8 cellular contexts compared by ENCODE assay signal in the genomic region with DNA sequence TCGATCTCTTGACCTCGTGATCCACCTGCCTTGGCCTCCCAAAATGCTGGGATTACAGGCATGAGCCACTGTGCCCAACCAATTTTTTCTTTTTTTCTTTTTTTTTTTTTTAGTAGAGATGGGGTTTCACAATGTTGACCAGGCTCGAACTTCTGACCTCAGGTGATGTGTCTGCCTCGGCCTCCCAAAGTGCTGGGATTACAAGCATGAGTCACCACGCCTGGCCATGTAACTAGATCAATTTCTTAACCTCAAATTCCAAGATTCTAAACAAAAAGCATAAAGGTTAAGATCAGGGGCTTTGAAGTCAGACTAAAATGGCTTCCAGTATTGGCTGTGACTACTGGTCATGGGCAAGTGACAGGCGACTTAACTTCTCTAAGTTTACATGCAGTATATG. TPM values are rescaled to one million over a fixed set of nuclear protein-coding genes. Genes with fewer than 3 reads are reported as not detected.
DNase-seq lines count a peak whose midpoint lies in the region; ATAC-seq, FAIRE-seq and TF ChIP-seq lines count a peak whose summit lies in the region.
"Not testable (repeated sequence)": the region's sequence is repeated elsewhere in the genome, so short reads cannot be mapped to it uniquely, and the experiment has no call there.

No MANE protein-coding gene starts in this region.

- peak; percentile 36 for FAIRE-seq in H54 (lab: Jason Lieb, UNC)
- not testable (repeated sequence) for FAIRE-seq in RCC 7860 (lab: Jason Lieb, UNC); HepG2 (lab: Jason Lieb, UNC)

- H4K5ac ChIP-seq in IMR-90 (ENCODE audit: low read depth, low read length) = not testable (repeated sequence)

- not testable (repeated sequence) for H2AK9ac ChIP-seq in IMR-90 (replicated peaks; ENCODE audit: low read depth, low read length, poor library complexity)

- H3K56ac ChIP-seq in IMR-90 (ENCODE audit: extremely low read depth, insufficient read depth, low read length) = not testable (repeated sequence)

- not testable (repeated sequence) for H3K27ac ChIP-seq in IMR-90 (ENCODE audit: insufficient read depth, low read length); HepG2 (ENCODE audit: extremely low read length, insufficient read depth, low read length)

- WGBS in IMR-90 (ENCODE audit: extremely low coverage in 2 of 2, insufficient read length in 1 of 2), 2 experiments = no CpG with 5 or more reads among the region's 6 CpGs
- WGBS in HepG2 (ENCODE audit: low lambda C conversion rate) = 74% methylated on average over 6 of the region's 6 CpGs

- not testable (repeated sequence) for H3K9ac ChIP-seq in IMR-90 (ENCODE audit: low read depth, low read length); HepG2 (ENCODE audit: insufficient read depth, low read depth, low read length)

- BruUV-seq in IMR-90 (replicated peaks; lab: Mats Ljungman, UMichigan); HepG2 (replicated peaks; lab: Mats Ljungman, UMichigan): not testable (repeated sequence)

- H4K91ac ChIP-seq in IMR-90 (ENCODE audit: insufficient read depth, low read depth, low read length) = not testable (repeated sequence)

- H3K79me2 ChIP-seq in HepG2 (ENCODE audit: insufficient read depth, low read length) = not testable (repeated sequence)

- dilution Hi-C loops in IMR-90 (cut with HindIII; ENCODE audit: low sequenced_read_pairs, unreplicated experiment) = not testable (repeated sequence)

- not testable (repeated sequence) for H3K23ac ChIP-seq in IMR-90 (ENCODE audit: low read depth, low read length)

- not testable (repeated sequence) for TF ChIP-seq CTCF in AG10803 (conservative IDR thresholded peaks at IDR 0.05; ENCODE audit: low read length); IMR-90 (conservative IDR thresholded peaks at IDR 0.05; ENCODE audit: low read depth, low read length); fibroblast of mammary gland (conservative IDR thresholded peaks at IDR 0.05; ENCODE audit: control insufficient read depth, insufficient read depth, low read depth, low read length); HepG2 (CRISPR knock-in tag; IDR thresholded peaks at IDR 0.05); retinal pigment epithelial cell (conservative IDR thresholded peaks at IDR 0.05; ENCODE audit: low read depth, low read length)

- not testable (repeated sequence) for H3K9me3 ChIP-seq in IMR-90 (ENCODE audit: control insufficient read depth, insufficient read depth, low read length); HepG2 (ENCODE audit: low read length)

- not testable (repeated sequence) for H2BK15ac ChIP-seq in IMR-90 (ENCODE audit: low read depth, low read length)

- not testable (repeated sequence) for H3K4ac ChIP-seq in IMR-90 (ENCODE audit: low read depth, low read length)

- TF ChIP-seq RAD21 in IMR-90 (IDR thresholded peaks at IDR 0.05; ENCODE audit: low read length); HepG2 (CRISPR knock-in tag; IDR thresholded peaks at IDR 0.05): not testable (repeated sequence)

- H3K27me3 ChIP-seq in IMR-90 (ENCODE audit: control insufficient read depth, insufficient read depth, low read length); HepG2 (ENCODE audit: control insufficient read depth in 1 of 2, insufficient read depth in 2 of 2, low read length in 2 of 2): not testable (repeated sequence)

- H3K4me2 ChIP-seq in IMR-90 (ENCODE audit: low read depth, low read length); HepG2 (ENCODE audit: low read depth, low read length): not testable (repeated sequence)

- intact Hi-C loops in IMR-90 (cut with micrococcal nuclease); HepG2 (cut with micrococcal nuclease; ENCODE audit: unreplicated experiment): not testable (repeated sequence)

- H2AK5ac ChIP-seq in IMR-90 (ENCODE audit: low read depth, low read length) = not testable (repeated sequence)

- not testable (repeated sequence) for H3K79me1 ChIP-seq in IMR-90 (ENCODE audit: low read depth in 1 of 2, low read length in 2 of 2)

- not testable (repeated sequence) for H2BK120ac ChIP-seq in IMR-90 (ENCODE audit: low read depth, low read length)

- peak; percentile 3 for DNase-seq in AG10803 (ENCODE audit: low read depth)
- not testable (repeated sequence) for DNase-seq in H54 (ENCODE audit: insufficient read length, low spot score); HepG2 (ENCODE audit: low spot score)
- peak; percentile 8 for DNase-seq in IMR-90
- DNase-seq in RCC 7860 (ENCODE audit: low spot score) = peak; percentile 32
- DNase-seq in astrocyte of the hippocampus (ENCODE audit: low read depth, low spot score) = peak; percentile 12
- DNase-seq in fibroblast of mammary gland (ENCODE audit: low read depth) = peak; percentile 44
- DNase-seq in retinal pigment epithelial cell (ENCODE audit: low read depth) = peak; percentile 5

- not testable (repeated sequence) for H3K14ac ChIP-seq in IMR-90 (replicated peaks; ENCODE audit: low read depth, low read length)

- not testable (repeated sequence) for ATAC-seq in IMR-90 (ENCODE audit: low read depth); HepG2

- not testable (repeated sequence) for H3K4me1 ChIP-seq in IMR-90 (ENCODE audit: control insufficient read depth, insufficient read depth, low read length); HepG2 (ENCODE audit: insufficient read depth, low read length)

- H2BK20ac ChIP-seq in IMR-90 (ENCODE audit: low read depth, low read length) = not testable (repeated sequence)

- H3K18ac ChIP-seq in IMR-90 (ENCODE audit: low read depth, low read length) = not testable (repeated sequence)

- in situ Hi-C loops in IMR-90 (cut with MboI; ENCODE audit: low sequenced_read_pairs); HepG2 (cut with HindIII; ENCODE audit: extremely low pct_ligation_motif_present, low pct_unique_long_range_greater_than_20kb): not testable (repeated sequence)

- H3K36me3 ChIP-seq in IMR-90 (ENCODE audit: control insufficient read depth, insufficient read depth, low read length) (peaks cover 22% of the 10 kb centered on the region), HepG2 (replicated peaks in 1 of 2; ENCODE audit: control insufficient read depth in 1 of 2, insufficient read depth in 2 of 2, low read length in 2 of 2) (peaks cover 4 to 25% of the 10 kb centered on the region in 2 experiments; a peak in 4 of 5 replicates)

- not testable (repeated sequence) for TF ChIP-seq POLR2A in H54 (IDR thresholded peaks at IDR 0.05; ENCODE audit: low read depth, low read length); IMR-90 (IDR thresholded peaks at IDR 0.05; ENCODE audit: low read depth, low read length); HepG2 (IDR thresholded peaks at IDR 0.05; ENCODE audit: insufficient read depth in 1 of 2, low read depth in 2 of 2, low read length in 2 of 2)

- CTCF ChIA-PET in IMR-90 (lab: Yijun Ruan, JAX); HepG2 (lab: Yijun Ruan, JAX; ENCODE audit: low intra/inter-chr PET ratio, low total read pairs): not testable (repeated sequence)

- not testable (repeated sequence) for H3K4me3 ChIP-seq in AG10803 (ENCODE audit: low read length); IMR-90 (ENCODE audit: insufficient read depth, low read depth, low read length); fibroblast of mammary gland (ENCODE audit: control insufficient read depth, low read depth, low read length); HepG2 (replicated peaks in 1 of 3; ENCODE audit: insufficient read depth in 1 of 3, low read depth in 2 of 3, low read length in 3 of 3); retinal pigment epithelial cell (ENCODE audit: low read length)

- H3K9me1 ChIP-seq in IMR-90 (ENCODE audit: insufficient read depth, low read length) = not testable (repeated sequence)

- not testable (repeated sequence) for TF ChIP-seq EP300 in HepG2 (IDR thresholded peaks at IDR 0.05; ENCODE audit: low read depth in 2 of 2, low read length in 2 of 2); HepG2 (CRISPR knock-in tag; IDR thresholded peaks at IDR 0.05; ENCODE audit: borderline replicate concordance)

- H4K8ac ChIP-seq in IMR-90 (ENCODE audit: low read depth in 2 of 2, low read length in 2 of 2) = not testable (repeated sequence)

- H2BK5ac ChIP-seq in IMR-90 (ENCODE audit: low read depth, low read length, poor library complexity, severe bottlenecking) = not testable (repeated sequence)

- H4K20me1 ChIP-seq in IMR-90 (ENCODE audit: insufficient read depth, low read length); HepG2 (ENCODE audit: insufficient read depth, low read length): not testable (repeated sequence)

- POLR2A ChIA-PET in IMR-90 (lab: Charles Lee; ENCODE audit: unreplicated experiment); HepG2 (lab: Yijun Ruan, JAX): not testable (repeated sequence)

- not testable (repeated sequence) for H2AFZ ChIP-seq in IMR-90 (replicated peaks; ENCODE audit: low read length, poor library complexity); HepG2 (ENCODE audit: low read length)

RNA-seq across cellular contexts. Expression of a gene that starts 58.5 kb away (rescaled TPM):
- total RNA-seq in IMR-90 (2012; rRNA removed) = 3.2 and 5.6 TPM in 2 replicates
- polyA plus RNA-seq in IMR-90 (2012; rRNA removed) = 2.4 and 2.5 TPM in 2 replicates
- 0.63 and 0.71 TPM in 2 replicates for polyA plus RNA-seq in IMR-90 (2012; cell fraction: cytosol; rRNA removed)
- polyA plus RNA-seq in IMR-90 (2012; cell fraction: nucleus; rRNA removed; ENCODE audit: low replicate concordance) = 1.9 and 10.8 TPM in 2 replicates
- 7.4 and 8.1 TPM in 2 replicates for total RNA-seq in HepG2 (2016; rRNA removed; fragmentation: Illumina TruSeq; extraction: Trizol)
- 10.3 and 10.5 TPM in 2 replicates for total RNA-seq in HepG2 (2016; cell fraction: cytosol; rRNA removed; fragmentation: Illumina TruSeq; extraction: Trizol; ENCODE audit: low read depth)
- 5.8 and 7.2 TPM in 2 replicates for total RNA-seq in HepG2 (2016; cell fraction: insoluble cytoplasmic fraction; rRNA removed; fragmentation: Illumina TruSeq; extraction: Trizol)
- 6.2 and 6.4 TPM in 2 replicates for total RNA-seq in HepG2 (2016; cell fraction: membrane; rRNA removed; fragmentation: Illumina TruSeq; extraction: Trizol)
- 6.8 and 8.9 TPM in 2 replicates for total RNA-seq in HepG2 (2016; cell fraction: nucleus; rRNA removed; fragmentation: Illumina TruSeq; extraction: Trizol)
- 4.4 and 5.1 TPM in 2 replicates for polyA plus RNA-seq in HepG2 (2011; rRNA removed)
- polyA plus RNA-seq in HepG2 (2011; cell fraction: cytosol; rRNA removed) = 2.4 and 3.1 TPM in 2 replicates
- 4.7 and 6.9 TPM in 2 replicates for polyA plus RNA-seq in HepG2 (2011; cell fraction: nucleus; rRNA removed)
- polyA plus RNA-seq in HepG2 (2012) = 4.4 and 5.3 TPM in 2 replicates
- 0.53 and 0.82 TPM in 2 replicates for polyA plus RNA-seq in HepG2 (2016; cell fraction: cytosol; fragmentation: Illumina TruSeq; extraction: Trizol; ENCODE audit: low read depth)
- polyA plus RNA-seq in HepG2 (2016; cell fraction: insoluble cytoplasmic fraction; fragmentation: Illumina TruSeq; extraction: Trizol; ENCODE audit: low read depth) = 3.4 TPM in 2 replicates
- polyA plus RNA-seq in HepG2 (2016; cell fraction: membrane; fragmentation: Illumina TruSeq; extraction: Trizol; ENCODE audit: low read depth) = 0.77 and 0.86 TPM in 2 replicates
- polyA plus RNA-seq in HepG2 (2016; cell fraction: nucleus; fragmentation: Illumina TruSeq; extraction: Trizol; ENCODE audit: insufficient read depth, low read depth) = 6.9 and 7.0 TPM in 2 replicates
- 6.1 and 12.9 TPM in 2 replicates for polyA minus RNA-seq in HepG2 (2011; rRNA and poly(A)+ RNA removed; ENCODE audit: low replicate concordance)
- 5.7 and 8.7 TPM in 2 replicates for polyA minus RNA-seq in HepG2 (2011; cell fraction: cytosol; rRNA and poly(A)+ RNA removed)
- 9.5 and 13.6 TPM in 2 replicates for polyA minus RNA-seq in HepG2 (2011; cell fraction: nucleus; rRNA and poly(A)+ RNA removed)
